In genomic region chr15:57060799-57061198, GRCh38 we compare ENCODE assay signal across 14 cellular contexts.
DNase-seq lines count a peak whose midpoint lies in the region; ATAC-seq and TF ChIP-seq lines count a peak whose summit lies in the region.
"Had no signal": no experiment of that assay in that cellular context is flagged by ENCODE, and none has a peak within 500 bp of the region (broad histone marks: within the 10 kb centered on the region; RNA-seq: fewer than 3 reads in every experiment).

No MANE protein-coding gene starts in this region.

- no peak overlapping the region for H3K4me3 ChIP-seq in ascending aorta
- H3K4me3 ChIP-seq: cardiac muscle cell, thoracic aorta had no signal

- H3K27me3 ChIP-seq in ascending aorta = no peaks in the 10 kb centered on the region
- H3K27me3 ChIP-seq: cardiac muscle cell had no signal

- POLR2A ChIA-PET in RWPE1 (lab: Yijun Ruan, JAX; ENCODE audit: low non-redundant PET) = no interaction called here

- no peak for ATAC-seq in GM21381 (IDR thresholded peaks at IDR 0.05; ENCODE audit: unreplicated experiment)
- ATAC-seq: T-cell had no signal

- intact Hi-C loops in ascending aorta (cut with DNase I) = no loop called here

- TF ChIP-seq CTCF in RWPE1 (conservative IDR thresholded peaks at IDR 0.05; ENCODE audit: low read depth) (no peak), ascending aorta (IDR thresholded peaks at IDR 0.05) (no peak)

- no peaks in the 10 kb centered on the region for H3K36me3 ChIP-seq in ascending aorta
- H3K36me3 ChIP-seq: cardiac muscle cell, thoracic aorta had no signal

- H3K9me3 ChIP-seq in ascending aorta = no peaks in the 10 kb centered on the region
- H3K9me3 ChIP-seq: thoracic aorta had no signal

- peak; percentile 95 for DNase-seq in ELR (ENCODE audit: low read depth)
- peak; percentile 46 for DNase-seq in RWPE1 (ENCODE audit: low spot score)
- DNase-seq in epithelial cell of prostate (ENCODE audit: low read depth, low spot score) = peak; percentile 43
- peak; percentile 77 for DNase-seq in pulmonary artery endothelial cell (ENCODE audit: low read depth, low spot score)
- DNase-seq in NCI-H187 treated with DMSO at 0.1 percent for 48 hours (lab: John Stamatoyannopoulos, UW) = no peak
- no peak for DNase-seq in ascending aorta (ENCODE audit: low spot score in 2 of 2)
- DNase-seq in middle frontal gyrus (ENCODE audit: extremely low spot score, low spot score) = no peak
- DNase-seq: KG1; NCI-H446; stimulated activated CD4-positive, alpha-beta T cell treated with anti-CD3 and anti-CD28 coated beads, Interleukin-4, amount 100 ng/mL, for 4 hours; T-cell had no signal

- CTCF ChIA-PET in RWPE1 (lab: Yijun Ruan, JAX) = interaction anchor here (0.7 kb wide), 1 partner anchor 756 kb away, joined by 5 read pairs; no protein-coding TSS in a partner anchor

- H3K27ac ChIP-seq in RWPE1 (no peak overlapping the region), epithelial cell of prostate (peak overlapping the region; percentile 87), ascending aorta (no peak overlapping the region)
- H3K27ac ChIP-seq: cardiac muscle cell, thoracic aorta had no signal

- H3K4me1 ChIP-seq in ascending aorta = peaks cover 3 to 16% of the 10 kb centered on the region in 2 donors

Comparison
In these comparisons a context has a peak if more than half of its experiments do, and no peak if none do; other contexts are left out.
1. DNase-seq: peak in ELR (single experiment), RWPE1 (single experiment), epithelial cell of prostate (single experiment) and pulmonary artery endothelial cell (single experiment); none in NCI-H187 treated with DMSO at 0.1 percent for 48 hours (single experiment), ascending aorta (0 of 2) and middle frontal gyrus (single experiment).